Comparison of ENCODE assay signal across 9 cellular contexts in genomic region chr2:28274911-28275685, GRCh38.
A peak's percentile ranks its signal among the peaks of the same experiment; 100 is the strongest.
DNase-seq lines count a peak whose midpoint lies in the region; ATAC-seq and TF ChIP-seq lines count a peak whose summit lies in the region.
"Had no signal": no experiment of that assay in that cellular context is flagged by ENCODE, and none has a peak within 500 bp of the region (broad histone marks: within the 10 kb centered on the region; RNA-seq: fewer than 3 reads in every experiment).

No MANE protein-coding gene starts in this region.

- no peak overlapping the region for H3K4ac ChIP-seq in H9 (ENCODE audit: low read depth, low read length)

- H3K23ac ChIP-seq in H9 (ENCODE audit: insufficient read length, low read depth, low read length) = no peak overlapping the region

- TF ChIP-seq CTCF in H9 (conservative IDR thresholded peaks at IDR 0.05) = no peak
- no peak for TF ChIP-seq CTCF in SK-N-SH (IDR thresholded peaks at IDR 0.05)

- H3K9ac ChIP-seq in H9 (ENCODE audit: extremely low read depth, insufficient read length, low read length) = no peak overlapping the region
- H3K9ac ChIP-seq in SK-N-SH = peak overlapping the region; percentile 58

- CTCF ChIA-PET in SK-N-SH (lab: Yijun Ruan, JAX) = interaction anchor here (0.9 to 1.6 kb wide), 3 partner anchors 9 to 66 kb away, joined by 3 to 4 read pairs (median 4); no protein-coding TSS in a partner anchor

- H3K9me2 ChIP-seq in SK-N-SH = no peaks in the 10 kb centered on the region

- no peak overlapping the region for H3T11ph ChIP-seq in H9 (ENCODE audit: low read length)

- H3K27me3 ChIP-seq in H9 (ENCODE audit: insufficient read depth, low read length) (no peaks in the 10 kb centered on the region), SK-N-SH (ENCODE audit: insufficient read depth) (no peaks in the 10 kb centered on the region)

- H3K27ac ChIP-seq in H9 (ENCODE audit: insufficient read length, low read depth, low read length) = no peak overlapping the region
- H3K27ac ChIP-seq in SK-N-SH (ENCODE audit: low read depth in 2 of 2, low read length in 1 of 2) = peak overlapping the region; percentile 61 to 96; a peak in 3 of 4 replicates

- H2BK20ac ChIP-seq in H9 (ENCODE audit: low read depth, low read length, poor library complexity, severe bottlenecking) = no peak overlapping the region

- no peak for TF ChIP-seq RAD21 in SK-N-SH (IDR thresholded peaks at IDR 0.05; ENCODE audit: low read length)

- no peaks in the 10 kb centered on the region for H3K36me3 Mint-ChIP-seq in H9 (ENCODE audit: insufficient read depth in 1 of 3, low read depth in 3 of 3)
- peaks cover 45% of the 10 kb centered on the region for H3K36me3 Mint-ChIP-seq in stimulated activated effector memory CD8-positive, alpha-beta T cell treated with anti-CD3 and anti-CD28 coated beads, Interleukin-12 subunit alpha, Interleukin-12 subunit beta, amount 100 ng/mL, for 72 hours

- POLR2A ChIA-PET in SK-N-SH (lab: Yijun Ruan, JAX) = no interaction called here

- H3K9me3 ChIP-seq in H9 (ENCODE audit: control insufficient read depth, low read depth, low read length) = no peaks in the 10 kb centered on the region
- H3K9me3 ChIP-seq in SK-N-SH = no peaks in the 10 kb centered on the region

- WGBS in H9 (ENCODE audit: extremely low coverage, insufficient read length, low lambda C conversion rate) = no CpG with 5 or more reads among the region's 11 CpGs
- 39% methylated on average over 11 of the region's 11 CpGs for WGBS in SK-N-SH (ENCODE audit: low lambda C conversion rate)

- H3K79me2 ChIP-seq in H9 (ENCODE audit: insufficient read depth, low read length) (no peaks in the 10 kb centered on the region; the same call in 1 of the 2 replicates), SK-N-SH (ENCODE audit: insufficient read depth) (no peaks in the 10 kb centered on the region)

- no peak overlapping the region for H3K4me3 ChIP-seq in SK-N-SH (ENCODE audit: low read depth in 2 of 2, low read length in 1 of 2)

- H3K4me2 ChIP-seq in H9 (ENCODE audit: insufficient read depth, insufficient read length, low read length) = no peak overlapping the region
- H3K4me2 ChIP-seq in SK-N-SH = peak overlapping the region; percentile 65

- H4K20me1 ChIP-seq in H9 (ENCODE audit: control insufficient read depth, insufficient read depth, insufficient read length) (no peaks in the 10 kb centered on the region), SK-N-SH (ENCODE audit: insufficient read depth) (no peaks in the 10 kb centered on the region)

- H2AK5ac ChIP-seq in H9 (ENCODE audit: insufficient read length, low read length) = no peak overlapping the region

- ATAC-seq in stimulated activated effector memory CD8-positive, alpha-beta T cell treated with anti-CD3 and anti-CD28 coated beads, Interleukin-12 subunit alpha, Interleukin-12 subunit beta, amount 100 ng/mL, for 72 hours = no peak
- ATAC-seq in HG03521 (IDR thresholded peaks at IDR 0.05; ENCODE audit: unreplicated experiment) = no peak
- ATAC-seq in HG03378 (IDR thresholded peaks at IDR 0.05; ENCODE audit: unreplicated experiment) = no peak

- no peak overlapping the region for H2BK12ac ChIP-seq in H9 (ENCODE audit: insufficient read length, low read depth, low read length)

- no peak overlapping the region for H3K56ac ChIP-seq in H9 (ENCODE audit: insufficient read length, low read depth, low read length)

- H2BK5ac ChIP-seq in H9 (ENCODE audit: insufficient read length, low read length) = peak overlapping the region; percentile 10

- H3K36me3 ChIP-seq in SK-N-SH (replicated peaks in 1 of 2; ENCODE audit: control insufficient read depth in 1 of 2, insufficient read depth in 2 of 2, low read length in 1 of 2) = no peaks in the 10 kb centered on the region

- H3K79me1 ChIP-seq in H9 (ENCODE audit: insufficient read depth, low read depth, low read length, poor library complexity, severe bottlenecking) = no peaks in the 10 kb centered on the region

- H3K4me1 ChIP-seq in H9 (ENCODE audit: insufficient read depth, low read length) = peaks cover 9% of the 10 kb centered on the region
- H3K4me1 ChIP-seq in SK-N-SH (ENCODE audit: control insufficient read depth in 1 of 2, insufficient read depth in 2 of 2, low read depth in 1 of 2, low read length in 1 of 2) = peaks cover 14 to 47% of the 10 kb centered on the region in 2 experiments; a peak in 3 of 4 replicates

- no peak overlapping the region for H3K18ac ChIP-seq in H9 (ENCODE audit: insufficient read length, low read depth, low read length)

- no peaks in the 10 kb centered on the region for H3K9me3 Mint-ChIP-seq in H9
- peaks cover 2% of the 10 kb centered on the region for H3K9me3 Mint-ChIP-seq in stimulated activated effector memory CD8-positive, alpha-beta T cell treated with anti-CD3 and anti-CD28 coated beads, Interleukin-12 subunit alpha, Interleukin-12 subunit beta, amount 100 ng/mL, for 72 hours
- H3K9me3 Mint-ChIP-seq: memory B cell had no signal

- peak overlapping the region in 1 of 3 experiments; percentile 21; a peak in 3 of 7 replicates for H3K27ac Mint-ChIP-seq in H9
- no peak overlapping the region for H3K27ac Mint-ChIP-seq in stimulated activated effector memory CD8-positive, alpha-beta T cell treated with anti-CD3 and anti-CD28 coated beads, Interleukin-12 subunit alpha, Interleukin-12 subunit beta, amount 100 ng/mL, for 72 hours
- H3K27ac Mint-ChIP-seq: memory B cell had no signal

- H4K5ac ChIP-seq in H9 (ENCODE audit: insufficient read length, low read depth, low read length) = no peak overlapping the region

- TF ChIP-seq EP300 in SK-N-SH (IDR thresholded peaks at IDR 0.05; ENCODE audit: borderline replicate concordance in 1 of 2, low read depth in 1 of 2, low read length in 1 of 2) = peak in 1 of 2 experiments; percentile 94; a peak in 2 of 4 replicates

- H3K4me1 Mint-ChIP-seq in H9 = peaks cover 17 to 20% of the 10 kb centered on the region in 2 experiments
- H3K4me1 Mint-ChIP-seq in stimulated activated effector memory CD8-positive, alpha-beta T cell treated with anti-CD3 and anti-CD28 coated beads, Interleukin-12 subunit alpha, Interleukin-12 subunit beta, amount 100 ng/mL, for 72 hours = peaks cover 68% of the 10 kb centered on the region
- H3K4me1 Mint-ChIP-seq: memory B cell had no signal

- H3K23me2 ChIP-seq in H9 (ENCODE audit: insufficient read length, low read depth, low read length, poor library complexity, severe bottlenecking) = no peaks in the 10 kb centered on the region

- H4K91ac ChIP-seq in H9 (ENCODE audit: insufficient read length, low read depth, low read length) = no peak overlapping the region

- H3K4me3 Mint-ChIP-seq in H9 = no peak overlapping the region; a peak in 1 of 5 replicates
- peak overlapping the region; percentile 13 for H3K4me3 Mint-ChIP-seq in stimulated activated effector memory CD8-positive, alpha-beta T cell treated with anti-CD3 and anti-CD28 coated beads, Interleukin-12 subunit alpha, Interleukin-12 subunit beta, amount 100 ng/mL, for 72 hours
- H3K4me3 Mint-ChIP-seq: memory B cell had no signal

- no peak overlapping the region for H2AFZ ChIP-seq in H9 (ENCODE audit: low read length)
- peak overlapping the region; percentile 42; the same call in 1 of the 2 replicates for H2AFZ ChIP-seq in SK-N-SH (ENCODE audit: low read depth)

- H3K14ac ChIP-seq in H9 (ENCODE audit: insufficient read depth, low read length) = no peak overlapping the region

- H2BK15ac ChIP-seq in H9 (ENCODE audit: low read depth, low read length) = no peak overlapping the region

- H4K8ac ChIP-seq in H9 (replicated peaks; ENCODE audit: insufficient read length, low read depth, low read length) = no peak overlapping the region

- no peak overlapping the region for H2BK120ac ChIP-seq in H9 (ENCODE audit: low read depth, low read length, poor library complexity, severe bottlenecking)

- H3K27me3 Mint-ChIP-seq in H9 (ENCODE audit: low read depth) = no peaks in the 10 kb centered on the region
- H3K27me3 Mint-ChIP-seq: memory B cell had no signal

- peaks cover 35% of the 10 kb centered on the region for H3F3A ChIP-seq in SK-N-SH (replicated peaks; ENCODE audit: insufficient read depth)

- DNase-seq in H9 = peak; percentile 47
- no peak for DNase-seq in SK-N-SH
- DNase-seq in foreskin melanocyte = peak; percentile 46
- peak in 1 of 2 donors; percentile 62 for DNase-seq in stimulated activated effector memory CD8-positive, alpha-beta T cell treated with anti-CD3 and anti-CD28 coated beads, Interleukin-12 subunit alpha, Interleukin-12 subunit beta, amount 100 ng/mL, for 72 hours (ENCODE audit: low spot score in 2 of 2)
- no peak for DNase-seq in activated T-cell treated with anti-CD3 and anti-CD28 coated beads, Interleukin-2, amount 50 U/mL, for 1 hour
- DNase-seq in activated gamma-delta T cell treated with Interleukin-2 at 50 U/mL for 16 hours = no peak

TF ChIP-seq in SK-N-SH, 30 proteins besides CTCF, POLR2A, EP300 and RAD21 (continues in another document):
- peak; percentile 63 for TF ChIP-seq GABPA (IDR thresholded peaks at IDR 0.05; ENCODE audit: low read depth)
- TF ChIP-seq RCOR1 (IDR thresholded peaks at IDR 0.05; ENCODE audit: low read length) = no peak
- no peak for TF ChIP-seq USF2 (IDR thresholded peaks at IDR 0.05; ENCODE audit: borderline replicate concordance, low read depth, low read length)
- TF ChIP-seq EZH2phosphoT487 (IDR thresholded peaks at IDR 0.05; ENCODE audit: borderline replicate concordance, low read depth) = no peak
- no peak for TF ChIP-seq SMC3 (IDR thresholded peaks at IDR 0.05; ENCODE audit: low read depth, low read length)
- TF ChIP-seq ZBTB33 (IDR thresholded peaks at IDR 0.05; ENCODE audit: borderline replicate concordance, low read depth) = 0 out of 2 replicates have a peak, but pooled peaks have one; percentile 41
- TF ChIP-seq ELF1 (IDR thresholded peaks at IDR 0.05) = peak; percentile 90

Comparison
In these comparisons a context has a peak if more than half of its experiments do, and no peak if none do; other contexts are left out.
1. DNase-seq: peak in H9 (single experiment) and foreskin melanocyte (single experiment); none in SK-N-SH (single experiment), activated T-cell treated with anti-CD3 and anti-CD28 coated beads, Interleukin-2, amount 50 U/mL, for 1 hour (single experiment) and activated gamma-delta T cell treated with Interleukin-2 at 50 U/mL for 16 hours (single experiment).